In genomic region chr5:135211083-135211790, GRCh38 we compare ENCODE assay signal across 1 cellular context.
TF ChIP-seq lines count a peak whose summit lies in the region.

No MANE protein-coding gene starts in this region.

TF ChIP-seq in IMR-90, 13 proteins besides CTCF, POLR2A, EP300 and RAD21 (continued from another document):
- TF ChIP-seq MXI1 (IDR thresholded peaks at IDR 0.05; ENCODE audit: borderline replicate concordance, low read depth, low read length) (no peak), RCOR1 (IDR thresholded peaks at IDR 0.05; ENCODE audit: insufficient replicate concordance, low read length) (no peak), CHD1 (IDR thresholded peaks at IDR 0.05; ENCODE audit: low read depth, low read length) (no peak), SMC3 (IDR thresholded peaks at IDR 0.05; ENCODE audit: low read depth, low read length) (no peak), CEBPB (IDR thresholded peaks at IDR 0.05; ENCODE audit: low read depth, low read length) (no peak), NFE2L2 (IDR thresholded peaks at IDR 0.05; ENCODE audit: low read depth, low read length) (no peak)
TF ChIP-seq in IMR-90: peak in this region for 0.
